In the genomic region with DNA sequence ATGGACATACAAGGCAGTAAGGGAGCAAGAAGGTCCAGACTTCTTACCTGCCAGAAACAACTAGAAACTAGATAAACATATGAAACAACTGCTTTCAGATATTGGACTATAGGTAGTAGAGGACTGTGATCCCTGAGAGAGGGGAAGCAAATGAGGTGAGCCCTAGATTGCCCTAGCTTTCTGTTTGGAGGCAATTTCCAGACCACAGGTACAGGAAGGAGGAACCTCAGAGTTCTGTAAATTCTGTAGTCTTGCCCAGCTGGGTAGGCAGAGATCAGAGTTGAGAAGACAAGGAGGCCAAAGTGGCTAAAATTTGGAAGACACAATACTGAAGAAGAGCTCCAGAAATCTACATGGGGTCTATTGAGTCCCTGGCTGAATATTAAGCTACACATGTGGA, we compare ENCODE assay signal across 11 cellular contexts. TPM values are rescaled to one million over a fixed set of nuclear protein-coding genes. Genes with fewer than 3 reads are reported as not detected.
A peak's percentile ranks its signal among the peaks of the same experiment; 100 is the strongest.
DNase-seq lines count a peak whose midpoint lies in the region; ATAC-seq, FAIRE-seq and TF ChIP-seq lines count a peak whose summit lies in the region.
"Had no signal": no experiment of that assay in that cellular context is flagged by ENCODE, and none has a peak within 500 bp of the region (broad histone marks: within the 10 kb centered on the region; RNA-seq: fewer than 3 reads in every experiment).

No MANE protein-coding gene starts in this region.

- ATAC-seq in GM21390 (IDR thresholded peaks at IDR 0.05; ENCODE audit: unreplicated experiment) (peak; percentile 45), psoas muscle (no peak)
- no peak for ATAC-seq in activated naive CD4-positive, alpha-beta T cell treated with anti-CD3 and anti-CD28 coated beads, Interleukin-2, amount 50 U/mL, for 72 hours

- no peaks in the 10 kb centered on the region for H3K36me3 ChIP-seq in Peyer's patch
- H3K36me3 ChIP-seq in psoas muscle (ENCODE audit: insufficient read depth in 1 of 2, low read depth in 1 of 2): no peaks in the 10 kb centered on the region

- peaks cover 0 to 4% (median 0%) of the 10 kb centered on the region in 4 donors for H3K9me3 ChIP-seq in Peyer's patch
- peaks cover 5% of the 10 kb centered on the region for H3K9me3 ChIP-seq in psoas muscle

- no peaks in the 10 kb centered on the region for H3K27me3 ChIP-seq in HL-60 (ENCODE audit: insufficient read depth, poor library complexity, severe bottlenecking)
- no peaks in the 10 kb centered on the region for H3K27me3 ChIP-seq in Peyer's patch
- no peaks in the 10 kb centered on the region for H3K27me3 ChIP-seq in psoas muscle (ENCODE audit: insufficient read depth in 3 of 3, low read length in 2 of 3)

- peak; percentile 23 for FAIRE-seq in GM12891 (lab: Jason Lieb, UNC)
- FAIRE-seq: urothelium cell line had no signal

- peaks cover 0 to 12% of the 10 kb centered on the region in 2 donors for H3K9me3 Mint-ChIP-seq in activated naive CD4-positive, alpha-beta T cell treated with anti-CD3 and anti-CD28 coated beads, Interleukin-2, amount 50 U/mL, for 72 hours

- peak overlapping the region; percentile 31 to 73 for H3K27ac Mint-ChIP-seq in activated naive CD4-positive, alpha-beta T cell treated with anti-CD3 and anti-CD28 coated beads, Interleukin-2, amount 50 U/mL, for 72 hours

- no peak for DNase-seq in GM12891 (ENCODE audit: insufficient read length, low spot score)
- DNase-seq in HL-60 (ENCODE audit: low read depth in 1 of 2, low spot score in 1 of 2): peak in 1 of 2 experiments; percentile 42
- DNase-seq in activated naive CD4-positive, alpha-beta T cell treated with anti-CD3 and anti-CD28 coated beads, Interleukin-2, amount 50 U/mL, for 72 hours (ENCODE audit: low spot score in 2 of 2): no peak
- DNase-seq in stimulated activated CD4-positive, alpha-beta T cell treated with anti-CD3 and anti-CD28 coated beads, Interleukin-4, amount 100 ng/mL, for 24 hours: no peak
- no peak for DNase-seq in glomerular visceral epithelial cell (ENCODE audit: extremely low spot score)
- no peak for DNase-seq in Peyer's patch
- DNase-seq in psoas muscle: no peak
- DNase-seq: CD8-positive, alpha-beta memory T cell had no signal

- no peak overlapping the region for H3K4me3 ChIP-seq in HL-60 (replicated peaks; ENCODE audit: insufficient read depth, low read length)
- no peak overlapping the region for H3K4me3 ChIP-seq in Peyer's patch
- no peak overlapping the region for H3K4me3 ChIP-seq in psoas muscle

- H3K4me1 ChIP-seq in Peyer's patch: peaks cover 0 to 15% (median 0%) of the 10 kb centered on the region in 4 donors
- H3K4me1 ChIP-seq in psoas muscle: no peaks in the 10 kb centered on the region

- TF ChIP-seq POLR2A in GM12891 (IDR thresholded peaks at IDR 0.05; ENCODE audit: low read depth, low read length) (no peak), Peyer's patch (IDR thresholded peaks at IDR 0.05) (no peak)

- peaks cover 25 to 70% of the 10 kb centered on the region in 2 donors for H3K36me3 Mint-ChIP-seq in activated naive CD4-positive, alpha-beta T cell treated with anti-CD3 and anti-CD28 coated beads, Interleukin-2, amount 50 U/mL, for 72 hours

- no peak for TF ChIP-seq CTCF in HL-60 (IDR thresholded peaks at IDR 0.05; ENCODE audit: insufficient read depth, low read length)
- no peak for TF ChIP-seq CTCF in Peyer's patch (IDR thresholded peaks at IDR 0.05)
- no peak for TF ChIP-seq CTCF in psoas muscle (IDR thresholded peaks at IDR 0.05)

- intact Hi-C loops in psoas muscle (cut with DNase I): no loop called here

- H3K27ac ChIP-seq in HL-60 (replicated peaks) (peak overlapping the region; percentile 28), Peyer's patch (no peak overlapping the region), psoas muscle (no peak overlapping the region)
- H3K27ac ChIP-seq: epithelial cell of prostate had no signal

TF ChIP-seq in GM12891, 5 proteins besides CTCF, POLR2A, EP300 and RAD21:
- TF ChIP-seq TAF1 (IDR thresholded peaks at IDR 0.05; ENCODE audit: low read depth, low read length): no peak
- TF ChIP-seq POLR2AphosphoS5 (IDR thresholded peaks at IDR 0.05; ENCODE audit: low read depth, low read length): no peak
- no peak for TF ChIP-seq PAX5 (IDR thresholded peaks at IDR 0.05; ENCODE audit: insufficient read depth, low read length, severe bottlenecking)
- no peak for TF ChIP-seq SPI1 (IDR thresholded peaks at IDR 0.05; ENCODE audit: low read depth, low read length)
- TF ChIP-seq POU2F2 (IDR thresholded peaks at IDR 0.05; ENCODE audit: low read depth, low read length): no peak

RNA-seq across cellular contexts. Expression of a gene that starts 21.0 kb away (rescaled TPM):
- polyA plus RNA-seq in GM12891 (2012; ENCODE audit: low read depth, missing spikeins): 5.2 TPM
- total RNA-seq in activated naive CD4-positive, alpha-beta T cell treated with anti-CD3 and anti-CD28 coated beads, Interleukin-2, amount 50 U/mL, for 72 hours: 100 to 1,000 TPM in 1 of 2 donors, 10 to 100 TPM in 1; 91.6 to 153 TPM
- 10 to 100 TPM; 25.6 to 75.1 (median 55.4) TPM for total RNA-seq in Peyer's patch
- 1 to 10 TPM; 3.2 to 8.0 (median 4.6) TPM for total RNA-seq in psoas muscle
- under 1 TPM; 0.39 to 0.92 (median 0.60) TPM for polyA plus RNA-seq in psoas muscle
